Comparison of ENCODE assay signal across 19 cellular contexts in the genomic region with DNA sequence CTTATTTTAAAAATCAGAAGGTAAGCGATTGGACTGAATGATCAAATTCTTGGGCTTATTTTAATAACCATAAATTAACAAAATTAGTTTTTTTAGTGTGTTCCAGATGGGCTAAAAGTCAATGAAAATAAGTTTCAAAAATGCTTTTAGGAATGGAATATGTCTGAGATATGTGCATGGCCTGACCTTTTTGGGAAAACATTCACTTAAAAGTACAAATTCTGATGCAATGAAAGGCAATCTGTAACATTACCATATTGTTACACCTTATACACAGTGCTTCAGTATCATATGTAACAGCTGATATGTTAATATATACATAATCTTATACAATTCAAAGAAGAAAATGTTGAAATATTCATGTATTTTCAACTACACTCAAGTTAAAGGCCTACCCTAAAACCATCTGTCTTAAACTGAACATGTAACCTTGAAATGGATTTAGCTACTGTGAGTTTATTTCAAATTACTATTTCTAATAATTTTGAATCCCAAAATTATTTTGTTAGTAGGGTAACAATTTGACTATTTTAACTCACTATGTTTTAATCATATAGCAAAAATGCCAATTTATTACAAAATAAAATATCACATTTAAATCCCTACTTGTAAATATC.
"Had no signal": no experiment of that assay in that cellular context is flagged by ENCODE, and none has a peak within 500 bp of the region (broad histone marks: within the 10 kb centered on the region; RNA-seq: fewer than 3 reads in every experiment).

No MANE protein-coding gene starts in this region.

- FAIRE-seq: endothelial cell of umbilical vein had no signal

- H3K4me1 ChIP-seq: left lung, parathyroid adenoma, thyroid gland, uterus had no signal

- H3K27ac ChIP-seq: coronary artery, left lung, parathyroid adenoma, thyroid gland, uterus, VCaP had no signal

- DNase-seq: activated CD4-positive, alpha-beta T cell treated with anti-CD3 and anti-CD28 coated beads, Interleukin-2, amount 50 U/mL, for 48 hours; activated CD8-positive, alpha-beta memory T cell treated with anti-CD3 and anti-CD28 coated beads, Interleukin-2, amount 10 ng/mL, durations not matched to agents 7 days and 5 days; activated naive CD4-positive, alpha-beta T cell treated with anti-CD3 and anti-CD28 coated beads for 36 hours; activated T-cell treated with anti-CD3 and anti-CD28 coated beads, Interleukin-2, amount 50 U/mL, for 1 hour; effector CD8-positive, alpha-beta T cell; islet precursor cell; left lung; mucosa of descending colon; naive thymus-derived CD4-positive, alpha-beta T cell; retina; stimulated activated CD4-positive, alpha-beta T cell treated with anti-CD3 and anti-CD28 coated beads, Interleukin-15, amount 100 ng/mL, for 24 hours; stimulated activated CD4-positive, alpha-beta T cell treated with anti-CD3 and anti-CD28 coated beads, Interleukin-4, amount 100 ng/mL, for 1 hour; stimulated activated naive B cell treated with anti-CD40 and anti-IgM and Interleukin-4, amounts not matched to agents 10 μg/mL and 1 μg/mL and 100 μg/mL, for 72 hours; thyroid gland; uterus had no signal

- H3K9ac ChIP-seq: parathyroid adenoma had no signal

- H3K79me2 ChIP-seq: parathyroid adenoma had no signal

- H3K36me3 ChIP-seq: thyroid gland, uterus had no signal

- H3K4me3 ChIP-seq: coronary artery, left lung, mucosa of descending colon, thyroid gland, uterus had no signal

- H2AFZ ChIP-seq: parathyroid adenoma had no signal

- ATAC-seq: activated CD8-positive, alpha-beta memory T cell treated with anti-CD3 and anti-CD28 coated beads, Interleukin-2, amount 10 ng/mL, durations not matched to agents 7 days and 5 days; left lung; mucosa of descending colon; naive thymus-derived CD4-positive, alpha-beta T cell; stimulated activated naive B cell treated with anti-CD40 and anti-IgM and Interleukin-4, amounts not matched to agents 10 μg/mL and 1 μg/mL and 100 μg/mL, for 72 hours had no signal

- H3K27me3 ChIP-seq: left lung, thyroid gland, uterus had no signal

- H3K9me3 ChIP-seq: left lung, mucosa of descending colon, thyroid gland, uterus had no signal
